In genomic region chr7:105691029-105691691, GRCh38 we compare ENCODE assay signal across 8 cellular contexts.
DNase-seq lines count a peak whose midpoint lies in the region; ATAC-seq and TF ChIP-seq lines count a peak whose summit lies in the region.

No MANE protein-coding gene starts in this region.

- no peak overlapping the region for H3K23ac ChIP-seq in mesenchymal stem cell (ENCODE audit: low read length in 2 of 2)

- peak overlapping the region; percentile 54 for H2BK120ac ChIP-seq in mesenchymal stem cell (ENCODE audit: low read depth, low read length)

- 2% methylated on average over 14 of the region's 18 CpGs for WGBS in mesenchymal stem cell

- H3K27ac ChIP-seq in SJCRH30 (no peak overlapping the region), mesenchymal stem cell (ENCODE audit: low read length, poor library complexity, severe bottlenecking) (no peak overlapping the region), upper lobe of right lung (peak overlapping the region; percentile 82)

- no peaks in the 10 kb centered on the region for H3K27me3 ChIP-seq in SJCRH30
- no peaks in the 10 kb centered on the region for H3K27me3 ChIP-seq in mesenchymal stem cell (ENCODE audit: control insufficient read depth in 1 of 2, insufficient read depth in 1 of 2, low read length in 2 of 2)
- H3K27me3 ChIP-seq in upper lobe of right lung: no peaks in the 10 kb centered on the region

- peak overlapping the region; percentile 69 for H3K4me2 ChIP-seq in mesenchymal stem cell (ENCODE audit: low read length, poor library complexity, severe bottlenecking)

- H4K8ac ChIP-seq in mesenchymal stem cell (ENCODE audit: low read length): peak overlapping the region; percentile 67

- no peak overlapping the region for H2AFZ ChIP-seq in mesenchymal stem cell (ENCODE audit: low read depth, low read length)

- intact Hi-C loops in upper lobe of right lung (cut with DNase I): no loop called here

- H3K14ac ChIP-seq in mesenchymal stem cell (ENCODE audit: low read length in 2 of 2): no peak overlapping the region

- no peak for TF ChIP-seq CTCF in upper lobe of right lung (IDR thresholded peaks at IDR 0.05)

- peaks cover 5% of the 10 kb centered on the region; the same call in 1 of the 2 replicates for H3K4me1 ChIP-seq in SJCRH30
- H3K4me1 ChIP-seq in mesenchymal stem cell (ENCODE audit: control insufficient read depth, insufficient read depth, low read depth, low read length): peaks cover 10% of the 10 kb centered on the region
- peaks cover 4% of the 10 kb centered on the region for H3K4me1 ChIP-seq in upper lobe of right lung

- DNase-seq in AG08396 (ENCODE audit: low spot score): peak; percentile 32
- peak in 1 of 2 experiments; percentile 20 for DNase-seq in SJCRH30
- peak; percentile 68 for DNase-seq in central memory CD4-positive, alpha-beta T cell
- DNase-seq in mesenchymal stem cell: peak; percentile 93
- DNase-seq in upper lobe of right lung: no peak
- no peak for DNase-seq in NCI-H524 treated with DMSO at 0.1 percent for 48 hours (lab: John Stamatoyannopoulos, UW)

- H3K79me1 ChIP-seq in mesenchymal stem cell (replicated peaks; ENCODE audit: low read length, poor library complexity, severe bottlenecking): peaks cover 9% of the 10 kb centered on the region

- peak; percentile 50 for ATAC-seq in GM21515 (IDR thresholded peaks at IDR 0.05; ENCODE audit: unreplicated experiment)
- peak; percentile 33 for ATAC-seq in upper lobe of right lung
- ATAC-seq in HG02571 (IDR thresholded peaks at IDR 0.05; ENCODE audit: unreplicated experiment): no peak

- H3K9ac ChIP-seq in mesenchymal stem cell (ENCODE audit: low read length): peak overlapping the region; percentile 83

- H3K4ac ChIP-seq in mesenchymal stem cell (ENCODE audit: low read depth in 1 of 2, low read length in 2 of 2): peak overlapping the region in 1 of 2 experiments; percentile 96

- H4K91ac ChIP-seq in mesenchymal stem cell (ENCODE audit: low read length): peak overlapping the region; percentile 25

- H2AK5ac ChIP-seq in mesenchymal stem cell (ENCODE audit: low read length, severe bottlenecking): no peak overlapping the region

- H2BK5ac ChIP-seq in mesenchymal stem cell (ENCODE audit: low read depth, low read length, poor library complexity, severe bottlenecking): no peak overlapping the region

- peak overlapping the region; percentile 49 to 70 for H2BK12ac ChIP-seq in mesenchymal stem cell (ENCODE audit: low read length in 2 of 2)

- peak overlapping the region; percentile 60 for H3K4me3 ChIP-seq in SJCRH30
- peak overlapping the region in 1 of 2 experiments; percentile 74 for H3K4me3 ChIP-seq in mesenchymal stem cell (ENCODE audit: insufficient read depth in 1 of 2, low read depth in 1 of 2, low read length in 2 of 2)
- peak overlapping the region; percentile 53 for H3K4me3 ChIP-seq in upper lobe of right lung

- H3K18ac ChIP-seq in mesenchymal stem cell (ENCODE audit: low read depth in 1 of 2, low read length in 2 of 2): peak overlapping the region; percentile 80 to 81

- no peaks in the 10 kb centered on the region for H3K36me3 ChIP-seq in SJCRH30
- peaks cover 5 to 9% of the 10 kb centered on the region in 2 experiments for H3K36me3 ChIP-seq in mesenchymal stem cell (ENCODE audit: control insufficient read depth in 1 of 2, insufficient read depth in 2 of 2, low read depth in 1 of 2, low read length in 2 of 2)
- H3K36me3 ChIP-seq in upper lobe of right lung: no peaks in the 10 kb centered on the region

- no peaks in the 10 kb centered on the region for H3K9me3 ChIP-seq in SJCRH30 (replicated peaks)
- no peaks in the 10 kb centered on the region for H3K9me3 ChIP-seq in mesenchymal stem cell (ENCODE audit: control insufficient read depth, low read length)
- H3K9me3 ChIP-seq in upper lobe of right lung: no peaks in the 10 kb centered on the region

- H2BK15ac ChIP-seq in mesenchymal stem cell (ENCODE audit: low read depth, poor library complexity, severe bottlenecking): peak overlapping the region; percentile 84

Comparison
In these comparisons a context has a peak if more than half of its experiments do, and no peak if none do; other contexts are left out.
1. DNase-seq: peak in AG08396 (single experiment), central memory CD4-positive, alpha-beta T cell (single experiment) and mesenchymal stem cell (single experiment); none in upper lobe of right lung (single experiment) and NCI-H524 treated with DMSO at 0.1 percent for 48 hours (single experiment).